Comparison of ENCODE assay signal across 8 cellular contexts in the genomic region with DNA sequence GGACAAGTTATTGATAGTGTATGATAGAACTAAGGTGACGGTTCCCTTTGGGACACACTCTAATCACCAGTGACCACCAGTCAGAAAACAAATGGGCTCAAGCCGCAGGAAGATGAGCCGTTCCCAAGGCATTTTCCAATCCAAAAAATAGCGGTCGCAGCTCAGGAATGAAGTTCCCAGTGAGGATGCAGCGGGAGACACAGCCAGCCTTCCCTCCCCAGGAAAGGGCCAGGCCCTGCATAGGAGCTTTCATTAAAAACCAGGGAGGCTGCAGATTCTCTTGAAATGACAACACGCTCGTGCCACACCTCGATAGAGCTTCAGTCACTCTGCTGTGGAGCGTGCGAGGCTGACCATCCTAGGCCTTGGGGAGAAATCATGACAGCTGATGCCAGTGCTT.
A peak's percentile ranks its signal among the peaks of the same experiment; 100 is the strongest.
DNase-seq lines count a peak whose midpoint lies in the region; ATAC-seq and TF ChIP-seq lines count a peak whose summit lies in the region.

No MANE protein-coding gene starts in this region.

- H3K4me1 ChIP-seq in adipocyte (ENCODE audit: control insufficient read depth, insufficient read depth, low read length) (peaks cover 62% of the 10 kb centered on the region), thyroid gland (peaks cover 26 to 52% of the 10 kb centered on the region in 2 donors)

- H3K27me3 ChIP-seq in adipocyte (replicated peaks; ENCODE audit: control insufficient read depth, insufficient read depth, low read length): no peaks in the 10 kb centered on the region
- H3K27me3 ChIP-seq in thyroid gland: no peaks in the 10 kb centered on the region

- H3K9me3 ChIP-seq in adipocyte (ENCODE audit: control insufficient read depth, low read length) (no peaks in the 10 kb centered on the region), thyroid gland (no peaks in the 10 kb centered on the region)

- intact Hi-C loops in left colon (cut with DNase I, micrococcal nuclease): no loop called here
- intact Hi-C loops in thyroid gland (cut with DNase I): no loop called here

- no peak for TF ChIP-seq CTCF in thyroid gland (IDR thresholded peaks at IDR 0.05)

- peak overlapping the region; percentile 95 for H3K9ac ChIP-seq in adipocyte (ENCODE audit: low read length)

- DNase-seq in activated T-cell treated with anti-CD3 and anti-CD28 coated beads, Interleukin-2, amount 50 U/mL, for 1 hour: peak; percentile 10
- DNase-seq in activated T-cell treated with anti-CD3 and anti-CD28 coated beads for 4 hours (no peak), adipocyte (ENCODE audit: low read depth) (no peak), left colon (peak; percentile 13 to 20), thyroid gland (no peak), NCI-H446 (lab: John Stamatoyannopoulos, UW) (no peak)

- H3K36me3 ChIP-seq in adipocyte (ENCODE audit: control insufficient read depth, insufficient read depth, low read length, severe bottlenecking) (no peaks in the 10 kb centered on the region), thyroid gland (no peaks in the 10 kb centered on the region)

- peak overlapping the region; percentile 90 for H3K4me3 ChIP-seq in adipocyte (ENCODE audit: low read length)
- H3K4me3 ChIP-seq in thyroid gland (replicated peaks in 1 of 3): no peak overlapping the region

- H3K27ac ChIP-seq in thyroid gland: peak overlapping the region; percentile 46 to 98 (median 89)

- no peak for ATAC-seq in left colon
- no peak for ATAC-seq in HG02885 (IDR thresholded peaks at IDR 0.05; ENCODE audit: poor library complexity, unreplicated experiment)
- ATAC-seq in GM21390 (IDR thresholded peaks at IDR 0.05; ENCODE audit: unreplicated experiment): no peak

- 80 to 91% methylated on average over 11 of the region's 11 CpGs for WGBS in thyroid gland, 2 donors

- TF ChIP-seq POLR2A in thyroid gland (IDR thresholded peaks at IDR 0.05): no peak

Comparison
In these comparisons a context has a peak if more than half of its experiments do, and no peak if none do; other contexts are left out.
1. DNase-seq: peak in activated T-cell treated with anti-CD3 and anti-CD28 coated beads, Interleukin-2, amount 50 U/mL, for 1 hour (single experiment) and left colon (2 of 2); none in activated T-cell treated with anti-CD3 and anti-CD28 coated beads for 4 hours (single experiment), adipocyte (single experiment), thyroid gland (0 of 2) and NCI-H446 (0 of 2).